33 cellular contexts compared by ENCODE assay signal in the genomic region with DNA sequence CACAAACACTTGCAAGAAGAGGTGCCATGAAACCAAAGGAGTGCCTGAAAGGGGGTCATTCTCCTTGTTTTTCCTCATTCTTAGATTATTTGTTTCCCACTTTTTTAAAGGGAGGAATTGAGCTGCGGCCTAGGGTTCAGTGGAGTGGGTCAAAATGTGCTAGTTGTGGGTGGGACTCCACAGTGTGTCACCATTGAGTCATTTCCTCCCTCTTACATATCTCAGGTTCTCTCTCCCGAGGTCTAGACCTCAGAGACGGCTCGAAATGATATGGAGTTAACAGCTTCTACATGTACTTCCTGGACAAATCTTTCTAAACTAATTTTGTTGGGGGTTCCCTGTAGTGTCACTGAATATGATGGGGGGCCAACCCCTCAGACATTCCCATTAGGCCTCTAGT.
"Had no signal": no experiment of that assay in that cellular context is flagged by ENCODE, and none has a peak within 500 bp of the region (broad histone marks: within the 10 kb centered on the region; RNA-seq: fewer than 3 reads in every experiment).

No MANE protein-coding gene starts in this region.

- H3K4me1 Mint-ChIP-seq: activated B cell treated with CpG ODN at 0.5 μM for 24 hours; brain; central memory CD8-positive, alpha-beta T cell; T-cell; T-helper 17 cell had no signal

- H3K4me3 ChIP-seq: adrenal gland, cardiac muscle cell had no signal

- ATAC-seq: activated naive CD4-positive, alpha-beta T cell treated with anti-CD3 and anti-CD28 coated beads, Interleukin-2, amount 50 U/mL, for 72 hours; activated T-cell treated with anti-CD3 and anti-CD28 coated beads, Interleukin-2, amount 50 U/mL, for 4 hours; Panc1; Right ventricle myocardium inferior; SK-N-SH treated with all-trans-retinoic acid at 6 μM for 48 hours; T-cell; T-helper 17 cell had no signal

- H3K27me3 Mint-ChIP-seq: activated B cell treated with CpG ODN at 0.5 μM for 24 hours; activated CD4-positive, alpha-beta memory T cell treated with anti-CD3 and anti-CD28 coated beads for 36 hours; brain; central memory CD8-positive, alpha-beta T cell; T-helper 17 cell had no signal

- H3K27me3 ChIP-seq: adrenal gland, cardiac muscle cell had no signal

- H3K27ac Mint-ChIP-seq: activated B cell treated with CpG ODN at 0.5 μM for 24 hours; activated CD4-positive, alpha-beta memory T cell treated with anti-CD3 and anti-CD28 coated beads for 36 hours; activated naive CD4-positive, alpha-beta T cell treated with anti-CD3 and anti-CD28 coated beads for 36 hours; activated naive CD4-positive, alpha-beta T cell treated with anti-CD3 and anti-CD28 coated beads, Interleukin-2, amount 50 U/mL, for 72 hours; activated T-helper 1 cell treated with anti-CD3 and anti-CD28 coated beads, Interleukin-12 subunit alpha, Interleukin-12 subunit beta, Interleukin-2, Interleukin-4 antibody, amounts not matched to agents 30 ng/mL and 10 ng/mL and 1 ng/mL, durations not matched to agents 14 hours and 24 hours and 36 hours; brain; T-cell; T-helper 17 cell had no signal

- H3K36me3 ChIP-seq: adrenal gland, cardiac muscle cell had no signal

- H3K36me3 Mint-ChIP-seq: activated CD4-positive, alpha-beta memory T cell treated with anti-CD3 and anti-CD28 coated beads for 36 hours; activated naive CD4-positive, alpha-beta T cell treated with anti-CD3 and anti-CD28 coated beads, Interleukin-2, amount 50 U/mL, for 72 hours; brain; T-cell had no signal

- H3K4me3 Mint-ChIP-seq: activated B cell treated with CpG ODN at 0.5 μM for 24 hours; activated CD4-positive, alpha-beta memory T cell treated with anti-CD3 and anti-CD28 coated beads for 36 hours; activated naive CD4-positive, alpha-beta T cell treated with anti-CD3 and anti-CD28 coated beads for 36 hours; activated T-cell treated with anti-CD3 and anti-CD28 coated beads, Interleukin-2, amount 50 U/mL, for 4 hours; activated T-helper 1 cell treated with anti-CD3 and anti-CD28 coated beads, Interleukin-12 subunit alpha, Interleukin-12 subunit beta, Interleukin-2, Interleukin-4 antibody, amounts not matched to agents 30 ng/mL and 10 ng/mL and 1 ng/mL, durations not matched to agents 14 hours and 24 hours and 36 hours; brain; central memory CD8-positive, alpha-beta T cell; T-cell; T-helper 17 cell had no signal

- H3K9me3 Mint-ChIP-seq: activated naive CD4-positive, alpha-beta T cell treated with anti-CD3 and anti-CD28 coated beads, Interleukin-2, amount 50 U/mL, for 72 hours; activated T-helper 1 cell treated with anti-CD3 and anti-CD28 coated beads, Interleukin-12 subunit alpha, Interleukin-12 subunit beta, Interleukin-2, Interleukin-4 antibody, amounts not matched to agents 30 ng/mL and 10 ng/mL and 1 ng/mL, durations not matched to agents 14 hours and 24 hours and 36 hours; central memory CD8-positive, alpha-beta T cell had no signal

- DNase-seq: activated B cell treated with CpG ODN at 0.5 μM for 24 hours; activated CD4-positive, alpha-beta memory T cell treated with anti-CD3 and anti-CD28 coated beads for 36 hours; activated CD4-positive, alpha-beta T cell treated with anti-CD3 and anti-CD28 coated beads for 4 hours; activated CD4-positive, alpha-beta T cell treated with anti-CD3 and anti-CD28 coated beads, Interleukin-2, amount 50 U/mL, for 1 hour; activated CD4-positive, CD25-positive, alpha-beta regulatory T cell treated with anti-CD3 and anti-CD28 coated beads, Interleukin-2, amount 50 U/mL, for 72 hours; activated CD8-positive, alpha-beta memory T cell treated with anti-CD3 and anti-CD28 coated beads, Interleukin-2, amount 50 U/mL, for 4 hours; activated gamma-delta T cell treated with Interleukin-2 at 50 U/mL for 16 hours; activated naive CD4-positive, alpha-beta T cell treated with anti-CD3 and anti-CD28 coated beads for 36 hours; activated T-cell treated with anti-CD3 and anti-CD28 coated beads for 4 hours; activated T-cell treated with anti-CD3 and anti-CD28 coated beads, Interleukin-2, amount 50 U/mL, for 4 hours; adrenal gland; anterior cingulate cortex; Karpas-422; MM.1S; MV-4-11; NCI-H1092; NCI-H1436 treated with DMSO at 0.1 percent for 48 hours; NCI-H1694 treated with DMSO at 0.1 percent for 48 hours; NCI-H2029; NCI-H345; NCI-H524 treated with DMSO at 0.1 percent for 48 hours; SIG-M5; T-cell; T-helper 17 cell; T-helper 9 cell had no signal
